ENCODE assay signal across 1 cellular context in genomic region chrX:134542485-134542884, GRCh38.
TF ChIP-seq lines count a peak whose summit lies in the region.

No MANE protein-coding gene starts in this region.

TF ChIP-seq in SK-N-SH, 30 proteins besides CTCF, POLR2A, EP300 and RAD21 (continued from another document):
- TF ChIP-seq USF2 (IDR thresholded peaks at IDR 0.05; ENCODE audit: borderline replicate concordance, low read depth, low read length) (no peak), SIN3A (IDR thresholded peaks at IDR 0.05; ENCODE audit: borderline replicate concordance, low read depth, low read length) (peak; percentile 88), NRF1 (IDR thresholded peaks at IDR 0.05; ENCODE audit: low read depth, low read length) (no peak), TEAD4 (IDR thresholded peaks at IDR 0.05; ENCODE audit: borderline replicate concordance, insufficient read depth) (no peak), FOSL2 (IDR thresholded peaks at IDR 0.05; ENCODE audit: borderline replicate concordance, low read depth) (no peak), YY1 (IDR thresholded peaks at IDR 0.05; ENCODE audit: low read depth) (no peak), FOXJ3 (CRISPR knock-in tag; IDR thresholded peaks at IDR 0.05) (no peak), GABPA (IDR thresholded peaks at IDR 0.05; ENCODE audit: low read depth) (no peak), FOXM1 (IDR thresholded peaks at IDR 0.05; ENCODE audit: low read depth) (no peak), ELF1 (IDR thresholded peaks at IDR 0.05) (0 out of 2 replicates have a peak, but pooled peaks have one; percentile 34), MEF2A (IDR thresholded peaks at IDR 0.05; ENCODE audit: borderline replicate concordance, low read depth) (no peak), POLR2AphosphoS5 (IDR thresholded peaks at IDR 0.05; ENCODE audit: low read depth, low read length) (peak; percentile 57), JUND (IDR thresholded peaks at IDR 0.05) (peak; percentile 47), CHD2 (IDR thresholded peaks at IDR 0.05; ENCODE audit: low read length, partially characterized antibody) (no peak), PBX3 (IDR thresholded peaks at IDR 0.05) (peak; percentile 50; the same call in 1 of the 2 replicates), REST (IDR thresholded peaks at IDR 0.05; ENCODE audit: low read depth, low read length) (no peak), TAF1 (IDR thresholded peaks at IDR 0.05; ENCODE audit: borderline replicate concordance, low read depth, low read length) (no peak), USF1 (IDR thresholded peaks at IDR 0.05; ENCODE audit: borderline replicate concordance, low read depth) (no peak), SMC3 (IDR thresholded peaks at IDR 0.05; ENCODE audit: low read depth, low read length) (no peak), RXRA (IDR thresholded peaks at IDR 0.05; ENCODE audit: borderline replicate concordance, low read depth) (no peak), RFX5 (IDR thresholded peaks at IDR 0.05; ENCODE audit: low read length) (no peak), MAX (IDR thresholded peaks at IDR 0.05; ENCODE audit: low read depth) (no peak), TCF12 (IDR thresholded peaks at IDR 0.05) (no peak), MXI1 (IDR thresholded peaks at IDR 0.05; ENCODE audit: low read depth, low read length) (no peak), ZBTB33 (IDR thresholded peaks at IDR 0.05; ENCODE audit: borderline replicate concordance, low read depth) (no peak), GATA2 (CRISPR knock-in tag; IDR thresholded peaks at IDR 0.05) (no peak), NFIC (IDR thresholded peaks at IDR 0.05; ENCODE audit: borderline replicate concordance) (peak; percentile 45), IRF3 (IDR thresholded peaks at IDR 0.05; ENCODE audit: low read depth, low read length) (no peak), EZH2phosphoT487 (IDR thresholded peaks at IDR 0.05; ENCODE audit: borderline replicate concordance, low read depth) (no peak)
